Comparison of ENCODE assay signal across 1 cellular context in the genomic region with DNA sequence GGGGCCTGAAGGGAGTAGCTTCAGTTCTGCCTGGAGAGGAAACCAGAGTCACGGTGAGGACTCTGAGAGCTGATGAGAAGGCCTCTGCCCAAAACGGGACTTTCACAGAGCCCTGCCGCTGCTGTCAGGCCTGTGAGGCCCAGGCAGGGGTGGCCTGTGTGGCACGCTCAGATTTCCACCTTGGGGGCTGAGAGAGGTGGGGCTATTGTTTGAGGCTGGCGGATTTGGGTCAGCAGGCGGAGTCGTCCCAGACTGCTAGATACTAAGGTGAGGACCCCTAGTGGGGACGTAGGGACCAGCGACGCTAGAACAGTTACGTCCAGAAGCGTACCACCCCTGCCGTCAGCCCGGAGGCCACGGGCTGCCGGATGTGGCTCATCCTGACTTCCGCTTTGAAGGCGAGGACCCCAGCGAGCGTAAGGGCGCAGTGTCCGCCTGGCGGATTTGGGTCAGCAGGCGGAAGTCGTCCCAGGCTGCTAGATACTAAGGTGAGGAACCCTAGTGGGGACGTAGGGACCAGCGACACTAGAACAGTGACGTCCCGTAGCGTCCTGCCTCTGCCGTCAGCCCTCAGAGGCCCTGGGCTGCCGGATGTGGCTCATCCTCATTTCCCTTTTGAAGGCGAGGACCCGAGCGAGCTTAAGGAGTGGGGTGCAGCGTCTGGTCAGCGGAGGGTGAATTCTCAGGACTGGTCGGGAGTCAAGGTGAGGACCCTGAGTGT.
TF ChIP-seq lines count a peak whose summit lies in the region.

A gene with protein sequence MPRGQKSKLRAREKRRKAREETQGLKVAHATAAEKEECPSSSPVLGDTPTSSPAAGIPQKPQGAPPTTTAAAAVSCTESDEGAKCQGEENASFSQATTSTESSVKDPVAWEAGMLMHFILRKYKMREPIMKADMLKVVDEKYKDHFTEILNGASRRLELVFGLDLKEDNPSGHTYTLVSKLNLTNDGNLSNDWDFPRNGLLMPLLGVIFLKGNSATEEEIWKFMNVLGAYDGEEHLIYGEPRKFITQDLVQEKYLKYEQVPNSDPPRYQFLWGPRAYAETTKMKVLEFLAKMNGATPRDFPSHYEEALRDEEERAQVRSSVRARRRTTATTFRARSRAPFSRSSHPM (plus strand): TSS at position 378 of the 721 bp plus-strand sequence. CDS start 3,348 bp downstream, outside the sequence.

TF ChIP-seq in K562, 482 proteins besides CTCF, POLR2A, EP300 and RAD21 (continued from another document and continues in another):
- no peak for TF ChIP-seq ZNF324 (CRISPR knock-in tag; IDR thresholded peaks at IDR 0.05)
- no peak for TF ChIP-seq CBFA2T2 (conservative IDR thresholded peaks at IDR 0.05)
- TF ChIP-seq MCM5 (IDR thresholded peaks at IDR 0.05; ENCODE audit: low read depth): no peak
- no peak for TF ChIP-seq XRCC5 (IDR thresholded peaks at IDR 0.05; ENCODE audit: low read depth, low read length)
- TF ChIP-seq PHB2 (IDR thresholded peaks at IDR 0.05; ENCODE audit: low read depth): no peak
- peak; percentile 24; the same call in 1 of the 2 replicates for TF ChIP-seq DMBX1 (CRISPR knock-in tag; IDR thresholded peaks at IDR 0.05; ENCODE audit: borderline replicate concordance)
- TF ChIP-seq JUN (IDR thresholded peaks at IDR 0.05; ENCODE audit: borderline replicate concordance, low read depth, low read length): 0 out of 2 replicates have a peak, but pooled peaks have one; percentile 22
- TF ChIP-seq JUN (CRISPR knock-in tag; IDR thresholded peaks at IDR 0.05; ENCODE audit: borderline replicate concordance): no peak
- TF ChIP-seq, protein P1, sequence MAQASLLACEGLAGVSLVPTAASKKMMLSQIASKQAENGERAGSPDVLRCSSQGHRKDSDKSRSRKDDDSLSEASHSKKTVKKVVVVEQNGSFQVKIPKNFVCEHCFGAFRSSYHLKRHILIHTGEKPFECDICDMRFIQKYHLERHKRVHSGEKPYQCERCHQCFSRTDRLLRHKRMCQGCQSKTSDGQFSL (CRISPR knock-in tag; IDR thresholded peaks at IDR 0.05): no peak
- TF ChIP-seq, protein P1 (tag; IDR thresholded peaks at IDR 0.05): no peak
- TF ChIP-seq, protein P2, sequence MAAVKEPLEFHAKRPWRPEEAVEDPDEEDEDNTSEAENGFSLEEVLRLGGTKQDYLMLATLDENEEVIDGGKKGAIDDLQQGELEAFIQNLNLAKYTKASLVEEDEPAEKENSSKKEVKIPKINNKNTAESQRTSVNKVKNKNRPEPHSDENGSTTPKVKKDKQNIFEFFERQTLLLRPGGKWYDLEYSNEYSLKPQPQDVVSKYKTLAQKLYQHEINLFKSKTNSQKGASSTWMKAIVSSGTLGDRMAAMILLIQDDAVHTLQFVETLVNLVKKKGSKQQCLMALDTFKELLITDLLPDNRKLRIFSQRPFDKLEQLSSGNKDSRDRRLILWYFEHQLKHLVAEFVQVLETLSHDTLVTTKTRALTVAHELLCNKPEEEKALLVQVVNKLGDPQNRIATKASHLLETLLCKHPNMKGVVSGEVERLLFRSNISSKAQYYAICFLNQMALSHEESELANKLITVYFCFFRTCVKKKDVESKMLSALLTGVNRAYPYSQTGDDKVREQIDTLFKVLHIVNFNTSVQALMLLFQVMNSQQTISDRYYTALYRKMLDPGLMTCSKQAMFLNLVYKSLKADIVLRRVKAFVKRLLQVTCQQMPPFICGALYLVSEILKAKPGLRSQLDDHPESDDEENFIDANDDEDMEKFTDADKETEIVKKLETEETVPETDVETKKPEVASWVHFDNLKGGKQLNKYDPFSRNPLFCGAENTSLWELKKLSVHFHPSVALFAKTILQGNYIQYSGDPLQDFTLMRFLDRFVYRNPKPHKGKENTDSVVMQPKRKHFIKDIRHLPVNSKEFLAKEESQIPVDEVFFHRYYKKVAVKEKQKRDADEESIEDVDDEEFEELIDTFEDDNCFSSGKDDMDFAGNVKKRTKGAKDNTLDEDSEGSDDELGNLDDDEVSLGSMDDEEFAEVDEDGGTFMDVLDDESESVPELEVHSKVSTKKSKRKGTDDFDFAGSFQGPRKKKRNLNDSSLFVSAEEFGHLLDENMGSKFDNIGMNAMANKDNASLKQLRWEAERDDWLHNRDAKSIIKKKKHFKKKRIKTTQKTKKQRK (IDR thresholded peaks at IDR 0.05; ENCODE audit: borderline replicate concordance, low read depth, low read length): no peak
- no peak for TF ChIP-seq PKNOX1 (IDR thresholded peaks at IDR 0.05)
- TF ChIP-seq POLR2AphosphoS5 (IDR thresholded peaks at IDR 0.05; ENCODE audit: control insufficient read depth, insufficient read depth, low read depth, low read length): 0 out of 2 replicates have a peak, but pooled peaks have one; percentile 39
- TF ChIP-seq, protein P3, sequence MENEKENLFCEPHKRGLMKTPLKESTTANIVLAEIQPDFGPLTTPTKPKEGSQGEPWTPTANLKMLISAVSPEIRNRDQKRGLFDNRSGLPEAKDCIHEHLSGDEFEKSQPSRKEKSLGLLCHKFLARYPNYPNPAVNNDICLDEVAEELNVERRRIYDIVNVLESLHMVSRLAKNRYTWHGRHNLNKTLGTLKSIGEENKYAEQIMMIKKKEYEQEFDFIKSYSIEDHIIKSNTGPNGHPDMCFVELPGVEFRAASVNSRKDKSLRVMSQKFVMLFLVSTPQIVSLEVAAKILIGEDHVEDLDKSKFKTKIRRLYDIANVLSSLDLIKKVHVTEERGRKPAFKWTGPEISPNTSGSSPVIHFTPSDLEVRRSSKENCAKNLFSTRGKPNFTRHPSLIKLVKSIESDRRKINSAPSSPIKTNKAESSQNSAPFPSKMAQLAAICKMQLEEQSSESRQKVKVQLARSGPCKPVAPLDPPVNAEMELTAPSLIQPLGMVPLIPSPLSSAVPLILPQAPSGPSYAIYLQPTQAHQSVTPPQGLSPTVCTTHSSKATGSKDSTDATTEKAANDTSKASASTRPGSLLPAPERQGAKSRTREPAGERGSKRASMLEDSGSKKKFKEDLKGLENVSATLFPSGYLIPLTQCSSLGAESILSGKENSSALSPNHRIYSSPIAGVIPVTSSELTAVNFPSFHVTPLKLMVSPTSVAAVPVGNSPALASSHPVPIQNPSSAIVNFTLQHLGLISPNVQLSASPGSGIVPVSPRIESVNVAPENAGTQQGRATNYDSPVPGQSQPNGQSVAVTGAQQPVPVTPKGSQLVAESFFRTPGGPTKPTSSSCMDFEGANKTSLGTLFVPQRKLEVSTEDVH (IDR thresholded peaks at IDR 0.05; ENCODE audit: low read depth, partially characterized antibody): peak; percentile 27
- TF ChIP-seq EHMT2 (IDR thresholded peaks at IDR 0.05): peak; percentile 77; the same call in 1 of the 2 replicates
- no peak for TF ChIP-seq NFIC (IDR thresholded peaks at IDR 0.05)
- no peak for TF ChIP-seq HMG20A (CRISPR knock-in tag; conservative IDR thresholded peaks at IDR 0.05)
- no peak for TF ChIP-seq NR2C1 (IDR thresholded peaks at IDR 0.05)
- peak; percentile 26; the same call in 1 of the 2 replicates for TF ChIP-seq NR2C1 (tag; IDR thresholded peaks at IDR 0.05)
- TF ChIP-seq POLR3A (IDR thresholded peaks at IDR 0.05; ENCODE audit: borderline replicate concordance, extremely low read depth, insufficient read depth, insufficient read length): no peak
- no peak for TF ChIP-seq ZNF224 (CRISPR knock-in tag; IDR thresholded peaks at IDR 0.05)
- TF ChIP-seq KAT2B (IDR thresholded peaks at IDR 0.05; ENCODE audit: low read depth, low read length): no peak
- TF ChIP-seq ZHX1 (conservative IDR thresholded peaks at IDR 0.05; ENCODE audit: low read length): no peak
- TF ChIP-seq ETV6 (IDR thresholded peaks at IDR 0.05; ENCODE audit: borderline replicate concordance in 1 of 2, low read depth in 2 of 2, low read length in 1 of 2): no peak
- 0 out of 2 replicates have a peak, but pooled peaks have one; percentile 14 for TF ChIP-seq ETV6 (CRISPR knock-in tag; IDR thresholded peaks at IDR 0.05; ENCODE audit: borderline replicate concordance)
- peak; percentile 29; the same call in 1 of the 2 replicates for TF ChIP-seq RNF2 (IDR thresholded peaks at IDR 0.05)
- TF ChIP-seq, protein P4, sequence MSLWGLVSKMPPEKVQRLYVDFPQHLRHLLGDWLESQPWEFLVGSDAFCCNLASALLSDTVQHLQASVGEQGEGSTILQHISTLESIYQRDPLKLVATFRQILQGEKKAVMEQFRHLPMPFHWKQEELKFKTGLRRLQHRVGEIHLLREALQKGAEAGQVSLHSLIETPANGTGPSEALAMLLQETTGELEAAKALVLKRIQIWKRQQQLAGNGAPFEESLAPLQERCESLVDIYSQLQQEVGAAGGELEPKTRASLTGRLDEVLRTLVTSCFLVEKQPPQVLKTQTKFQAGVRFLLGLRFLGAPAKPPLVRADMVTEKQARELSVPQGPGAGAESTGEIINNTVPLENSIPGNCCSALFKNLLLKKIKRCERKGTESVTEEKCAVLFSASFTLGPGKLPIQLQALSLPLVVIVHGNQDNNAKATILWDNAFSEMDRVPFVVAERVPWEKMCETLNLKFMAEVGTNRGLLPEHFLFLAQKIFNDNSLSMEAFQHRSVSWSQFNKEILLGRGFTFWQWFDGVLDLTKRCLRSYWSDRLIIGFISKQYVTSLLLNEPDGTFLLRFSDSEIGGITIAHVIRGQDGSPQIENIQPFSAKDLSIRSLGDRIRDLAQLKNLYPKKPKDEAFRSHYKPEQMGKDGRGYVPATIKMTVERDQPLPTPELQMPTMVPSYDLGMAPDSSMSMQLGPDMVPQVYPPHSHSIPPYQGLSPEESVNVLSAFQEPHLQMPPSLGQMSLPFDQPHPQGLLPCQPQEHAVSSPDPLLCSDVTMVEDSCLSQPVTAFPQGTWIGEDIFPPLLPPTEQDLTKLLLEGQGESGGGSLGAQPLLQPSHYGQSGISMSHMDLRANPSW (CRISPR knock-in tag; IDR thresholded peaks at IDR 0.05): no peak
- no peak for TF ChIP-seq NELFE (IDR thresholded peaks at IDR 0.05; ENCODE audit: insufficient read depth, insufficient read length)
- peak; percentile 77 for TF ChIP-seq CXXC5 (CRISPR knock-in tag; IDR thresholded peaks at IDR 0.05)
- TF ChIP-seq NEUROD1 (IDR thresholded peaks at IDR 0.05; ENCODE audit: borderline replicate concordance, low read depth, low read length, partially characterized antibody): no peak
- no peak for TF ChIP-seq MTA2 (IDR thresholded peaks at IDR 0.05; ENCODE audit: low read depth)
- TF ChIP-seq JUND (IDR thresholded peaks at IDR 0.05; ENCODE audit: borderline replicate concordance, low read depth, low read length): no peak
- peak; percentile 39; the same call in 2 of the 3 replicates for TF ChIP-seq JUND (tag; IDR thresholded peaks at IDR 0.05; ENCODE audit: borderline replicate concordance, low read depth, low read length)
- TF ChIP-seq ZNF253 (CRISPR knock-in tag; conservative IDR thresholded peaks at IDR 0.05): no peak
- TF ChIP-seq CBX3 (IDR thresholded peaks at IDR 0.05; ENCODE audit: borderline replicate concordance in 1 of 2, low read length in 2 of 2): no peak; a peak in 1 of 3 replicates
- TF ChIP-seq HES1 (IDR thresholded peaks at IDR 0.05; ENCODE audit: low read depth): no peak
- TF ChIP-seq BRF1 (IDR thresholded peaks at IDR 0.05; ENCODE audit: borderline replicate concordance, extremely low read depth, insufficient read length): no peak
- TF ChIP-seq, protein P5, sequence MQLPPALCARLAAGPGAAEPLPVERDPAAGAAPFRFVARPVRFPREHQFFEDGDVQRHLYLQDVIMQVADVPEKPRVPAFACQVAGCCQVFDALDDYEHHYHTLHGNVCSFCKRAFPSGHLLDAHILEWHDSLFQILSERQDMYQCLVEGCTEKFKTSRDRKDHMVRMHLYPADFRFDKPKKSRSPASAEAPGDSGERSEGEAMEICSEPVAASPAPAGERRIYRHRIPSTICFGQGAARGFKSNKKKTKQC (CRISPR knock-in tag; IDR thresholded peaks at IDR 0.05): peak; percentile 43; the same call in 1 of the 2 replicates
- TF ChIP-seq, protein P6, sequence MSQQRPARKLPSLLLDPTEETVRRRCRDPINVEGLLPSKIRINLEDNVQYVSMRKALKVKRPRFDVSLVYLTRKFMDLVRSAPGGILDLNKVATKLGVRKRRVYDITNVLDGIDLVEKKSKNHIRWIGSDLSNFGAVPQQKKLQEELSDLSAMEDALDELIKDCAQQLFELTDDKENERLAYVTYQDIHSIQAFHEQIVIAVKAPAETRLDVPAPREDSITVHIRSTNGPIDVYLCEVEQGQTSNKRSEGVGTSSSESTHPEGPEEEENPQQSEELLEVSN (IDR thresholded peaks at IDR 0.05; ENCODE audit: borderline replicate concordance in 1 of 2, extremely low read depth in 1 of 2, insufficient read depth in 1 of 2, insufficient read length in 1 of 2, low read depth in 1 of 2, low read length in 1 of 2, poor library complexity in 1 of 2, severe bottlenecking in 1 of 2): peak; percentile 59 to 65
- TF ChIP-seq NFRKB (IDR thresholded peaks at IDR 0.05; ENCODE audit: low read depth): peak; percentile 50; the same call in 1 of the 2 replicates
